Comparison of ENCODE assay signal across 5 cellular contexts in genomic region chr16:70199170-70199569, GRCh38. TPM values are rescaled to one million over a fixed set of nuclear protein-coding genes. Genes with fewer than 3 reads are reported as not detected.
"Had no signal": no experiment of that assay in that cellular context is flagged by ENCODE, and none has a peak within 500 bp of the region (broad histone marks: within the 10 kb centered on the region; RNA-seq: fewer than 3 reads in every experiment).

No MANE protein-coding gene starts in this region.

RNA-seq across cellular contexts. Expression of gene CLEC18C, which starts 25.6 kb away (rescaled TPM):
- total RNA-seq: HT1080, IMR-90, M059J, OCI-LY7, Right ventricle myocardium inferior had no signal
